1 cellular context compared by ENCODE assay signal in the genomic region with DNA sequence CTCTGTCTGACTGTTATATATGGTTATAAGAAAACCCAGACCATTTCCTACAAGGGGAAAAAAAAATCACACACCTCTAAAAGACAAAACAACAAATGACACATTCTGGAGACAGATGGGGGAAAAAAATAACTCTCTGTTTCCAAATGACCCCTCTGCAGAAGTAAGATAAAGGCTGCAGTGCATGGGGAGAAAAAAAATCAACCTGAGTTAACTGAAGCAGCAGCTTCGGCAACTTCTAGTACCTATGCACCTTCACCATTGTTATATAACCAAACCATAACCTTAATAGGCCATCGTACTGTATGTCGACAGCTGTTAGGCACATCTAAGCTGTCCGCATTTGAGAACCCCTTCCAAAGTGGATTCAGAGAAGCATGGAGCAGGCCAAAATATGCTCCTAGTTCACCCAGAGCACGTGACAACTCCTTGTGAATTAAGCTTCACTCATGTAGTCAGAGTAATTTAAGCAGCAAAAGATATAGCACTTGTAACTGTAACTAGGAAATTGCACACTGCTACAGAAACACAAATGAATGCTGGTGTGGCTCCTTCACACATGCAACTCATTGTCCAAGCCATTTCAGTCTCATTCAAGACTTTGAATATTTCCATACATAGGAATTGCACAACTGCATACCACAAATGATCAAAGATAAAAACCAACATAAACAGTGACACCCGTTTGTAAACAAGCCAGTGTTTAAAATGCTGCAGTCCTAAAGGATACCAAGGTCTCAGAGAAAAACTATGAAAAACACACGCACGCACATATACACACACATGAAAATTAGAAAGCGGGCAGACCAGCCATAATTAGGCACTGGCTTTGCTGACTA.
TF ChIP-seq lines count a peak whose summit lies in the region.

No MANE protein-coding gene starts in this region.

TF ChIP-seq in HEK293, 187 proteins besides CTCF, POLR2A, EP300 and RAD21:
- TF ChIP-seq, protein P1, sequence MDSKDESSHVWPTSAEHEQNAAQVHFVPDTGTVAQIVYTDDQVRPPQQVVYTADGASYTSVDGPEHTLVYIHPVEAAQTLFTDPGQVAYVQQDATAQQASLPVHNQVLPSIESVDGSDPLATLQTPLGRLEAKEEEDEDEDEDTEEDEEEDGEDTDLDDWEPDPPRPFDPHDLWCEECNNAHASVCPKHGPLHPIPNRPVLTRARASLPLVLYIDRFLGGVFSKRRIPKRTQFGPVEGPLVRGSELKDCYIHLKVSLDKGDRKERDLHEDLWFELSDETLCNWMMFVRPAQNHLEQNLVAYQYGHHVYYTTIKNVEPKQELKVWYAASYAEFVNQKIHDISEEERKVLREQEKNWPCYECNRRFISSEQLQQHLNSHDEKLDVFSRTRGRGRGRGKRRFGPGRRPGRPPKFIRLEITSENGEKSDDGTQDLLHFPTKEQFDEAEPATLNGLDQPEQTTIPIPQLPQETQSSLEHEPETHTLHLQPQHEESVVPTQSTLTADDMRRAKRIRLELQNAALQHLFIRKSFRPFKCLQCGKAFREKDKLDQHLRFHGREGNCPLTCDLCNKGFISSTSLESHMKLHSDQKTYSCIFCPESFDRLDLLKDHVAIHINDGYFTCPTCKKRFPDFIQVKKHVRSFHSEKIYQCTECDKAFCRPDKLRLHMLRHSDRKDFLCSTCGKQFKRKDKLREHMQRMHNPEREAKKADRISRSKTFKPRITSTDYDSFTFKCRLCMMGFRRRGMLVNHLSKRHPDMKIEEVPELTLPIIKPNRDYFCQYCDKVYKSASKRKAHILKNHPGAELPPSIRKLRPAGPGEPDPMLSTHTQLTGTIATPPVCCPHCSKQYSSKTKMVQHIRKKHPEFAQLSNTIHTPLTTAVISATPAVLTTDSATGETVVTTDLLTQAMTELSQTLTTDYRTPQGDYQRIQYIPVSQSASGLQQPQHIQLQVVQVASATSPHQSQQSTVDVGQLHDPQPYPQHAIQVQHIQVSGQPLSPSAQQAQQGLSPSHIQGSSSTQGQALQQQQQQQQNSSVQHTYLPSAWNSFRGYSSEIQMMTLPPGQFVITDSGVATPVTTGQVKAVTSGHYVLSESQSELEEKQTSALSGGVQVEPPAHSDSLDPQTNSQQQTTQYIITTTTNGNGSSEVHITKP (tag by site-specific recombination; IDR thresholded peaks at IDR 0.05) = peak; percentile 51
- TF ChIP-seq, protein P2, sequence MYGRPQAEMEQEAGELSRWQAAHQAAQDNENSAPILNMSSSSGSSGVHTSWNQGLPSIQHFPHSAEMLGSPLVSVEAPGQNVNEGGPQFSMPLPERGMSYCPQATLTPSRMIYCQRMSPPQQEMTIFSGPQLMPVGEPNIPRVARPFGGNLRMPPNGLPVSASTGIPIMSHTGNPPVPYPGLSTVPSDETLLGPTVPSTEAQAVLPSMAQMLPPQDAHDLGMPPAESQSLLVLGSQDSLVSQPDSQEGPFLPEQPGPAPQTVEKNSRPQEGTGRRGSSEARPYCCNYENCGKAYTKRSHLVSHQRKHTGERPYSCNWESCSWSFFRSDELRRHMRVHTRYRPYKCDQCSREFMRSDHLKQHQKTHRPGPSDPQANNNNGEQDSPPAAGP (tag by site-specific recombination; IDR thresholded peaks at IDR 0.05) = no peak
- TF ChIP-seq KLF7 (tag by site-specific recombination; IDR thresholded peaks at IDR 0.05; ENCODE audit: borderline replicate concordance) = no peak
- no peak for TF ChIP-seq ZSCAN16 (tag by site-specific recombination; IDR thresholded peaks at IDR 0.05)
- 0 out of 2 replicates have a peak, but pooled peaks have one; percentile 9 for TF ChIP-seq ZNF600 (tag by site-specific recombination; IDR thresholded peaks at IDR 0.05)
- TF ChIP-seq, protein P3, sequence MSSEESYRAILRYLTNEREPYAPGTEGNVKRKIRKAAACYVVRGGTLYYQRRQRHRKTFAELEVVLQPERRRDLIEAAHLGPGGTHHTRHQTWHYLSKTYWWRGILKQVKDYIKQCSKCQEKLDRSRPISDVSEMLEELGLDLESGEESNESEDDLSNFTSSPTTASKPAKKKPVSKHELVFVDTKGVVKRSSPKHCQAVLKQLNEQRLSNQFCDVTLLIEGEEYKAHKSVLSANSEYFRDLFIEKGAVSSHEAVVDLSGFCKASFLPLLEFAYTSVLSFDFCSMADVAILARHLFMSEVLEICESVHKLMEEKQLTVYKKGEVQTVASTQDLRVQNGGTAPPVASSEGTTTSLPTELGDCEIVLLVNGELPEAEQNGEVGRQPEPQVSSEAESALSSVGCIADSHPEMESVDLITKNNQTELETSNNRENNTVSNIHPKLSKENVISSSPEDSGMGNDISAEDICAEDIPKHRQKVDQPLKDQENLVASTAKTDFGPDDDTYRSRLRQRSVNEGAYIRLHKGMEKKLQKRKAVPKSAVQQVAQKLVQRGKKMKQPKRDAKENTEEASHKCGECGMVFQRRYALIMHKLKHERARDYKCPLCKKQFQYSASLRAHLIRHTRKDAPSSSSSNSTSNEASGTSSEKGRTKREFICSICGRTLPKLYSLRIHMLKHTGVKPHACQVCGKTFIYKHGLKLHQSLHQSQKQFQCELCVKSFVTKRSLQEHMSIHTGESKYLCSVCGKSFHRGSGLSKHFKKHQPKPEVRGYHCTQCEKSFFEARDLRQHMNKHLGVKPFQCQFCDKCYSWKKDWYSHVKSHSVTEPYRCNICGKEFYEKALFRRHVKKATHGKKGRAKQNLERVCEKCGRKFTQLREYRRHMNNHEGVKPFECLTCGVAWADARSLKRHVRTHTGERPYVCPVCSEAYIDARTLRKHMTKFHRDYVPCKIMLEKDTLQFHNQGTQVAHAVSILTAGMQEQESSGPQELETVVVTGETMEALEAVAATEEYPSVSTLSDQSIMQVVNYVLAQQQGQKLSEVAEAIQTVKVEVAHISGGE (tag by site-specific recombination; conservative IDR thresholded peaks at IDR 0.05; ENCODE audit: low read depth) = no peak
- TF ChIP-seq, protein P4, sequence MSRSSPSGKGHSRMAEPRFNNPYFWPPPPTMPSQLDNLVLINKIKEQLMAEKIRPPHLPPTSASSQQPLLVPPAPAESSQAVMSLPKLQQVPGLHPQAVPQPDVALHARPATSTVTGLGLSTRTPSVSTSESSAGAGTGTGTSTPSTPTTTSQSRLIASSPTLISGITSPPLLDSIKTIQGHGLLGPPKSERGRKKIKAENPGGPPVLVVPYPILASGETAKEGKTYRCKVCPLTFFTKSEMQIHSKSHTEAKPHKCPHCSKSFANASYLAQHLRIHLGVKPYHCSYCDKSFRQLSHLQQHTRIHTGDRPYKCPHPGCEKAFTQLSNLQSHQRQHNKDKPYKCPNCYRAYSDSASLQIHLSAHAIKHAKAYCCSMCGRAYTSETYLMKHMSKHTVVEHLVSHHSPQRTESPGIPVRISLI (tag by site-specific recombination; IDR thresholded peaks at IDR 0.05) = 0 out of 2 replicates have a peak, but pooled peaks have one; percentile 60
